In the genomic region with DNA sequence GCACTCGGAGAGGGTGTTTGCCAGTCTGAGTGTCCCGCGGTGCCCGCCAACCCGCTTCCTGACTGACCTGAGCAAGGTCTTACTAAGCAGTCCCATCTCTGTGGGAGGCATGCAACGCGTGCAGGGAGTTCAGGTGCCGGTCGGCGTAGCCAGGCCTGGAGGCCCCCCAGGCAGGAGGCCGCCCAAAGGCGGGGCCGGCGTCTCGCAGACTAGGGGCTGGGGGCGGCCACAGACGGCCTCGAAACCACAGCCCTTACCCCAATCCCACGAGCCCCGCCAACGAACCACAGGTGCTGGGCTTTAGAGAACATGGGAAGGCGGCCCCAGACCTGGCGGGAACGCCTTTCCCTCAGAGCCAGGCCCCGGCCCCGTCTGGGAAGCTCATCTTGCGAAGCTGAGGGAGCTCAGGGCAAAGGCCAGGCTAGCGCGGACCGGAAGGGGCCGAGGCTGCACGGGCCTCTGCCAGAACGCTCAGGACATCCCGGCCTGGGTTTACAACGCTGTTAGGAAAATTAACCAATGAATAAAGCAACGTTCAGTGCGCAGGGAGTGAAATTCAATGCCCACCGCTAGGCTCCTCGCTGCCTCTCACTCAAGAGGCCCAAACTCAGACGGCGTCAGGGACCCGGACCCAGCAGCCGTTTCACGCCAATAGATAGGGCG, we compare ENCODE assay signal across 7 cellular contexts.
A peak's percentile ranks its signal among the peaks of the same experiment; 100 is the strongest.
DNase-seq lines count a peak whose midpoint lies in the region; ATAC-seq and FAIRE-seq lines count a peak whose summit lies in the region.

No MANE protein-coding gene starts in this region.

- ATAC-seq in GM18909 (IDR thresholded peaks at IDR 0.05; ENCODE audit: poor library complexity, unreplicated experiment) (peak; percentile 32), HG02943 (IDR thresholded peaks at IDR 0.05; ENCODE audit: low read depth, unreplicated experiment) (peak; percentile 29)

- H3K27me3 ChIP-seq in iPS-20b (ENCODE audit: insufficient read depth, low read length): no peaks in the 10 kb centered on the region

- no peaks in the 10 kb centered on the region for H3K9me3 ChIP-seq in iPS-20b (ENCODE audit: insufficient read depth, low read depth, low read length)

- FAIRE-seq in RCC 7860 (lab: Jason Lieb, UNC): no peak

- H3K36me3 ChIP-seq in iPS-20b (ENCODE audit: insufficient read depth, low read depth, low read length): peaks cover 32% of the 10 kb centered on the region

- peak overlapping the region; percentile 78 for H3K4me3 ChIP-seq in iPS-20b (ENCODE audit: low read length)

- peak; percentile 85 for DNase-seq in RCC 7860 (ENCODE audit: low spot score)
- peak; percentile 75 for DNase-seq in stimulated activated CD4-positive, alpha-beta T cell treated with anti-CD3 and anti-CD28 coated beads, Interleukin-15, amount 100 ng/mL, for 24 hours
- DNase-seq in UCSD-AML1 (lab: John Stamatoyannopoulos, UW; ENCODE audit: unreplicated experiment): no peak

- peak overlapping the region; percentile 80; the same call in 1 of the 2 replicates for H3K9ac ChIP-seq in iPS-20b (ENCODE audit: low read depth, low read length)

- peak overlapping the region; percentile 95 for H3K27ac ChIP-seq in angular gyrus (ENCODE audit: low read depth, low read length)
- H3K27ac ChIP-seq in iPS-20b (ENCODE audit: low read length): peak overlapping the region; percentile 7

- H3K4me1 ChIP-seq in iPS-20b (ENCODE audit: insufficient read depth, low read length): peaks cover 10% of the 10 kb centered on the region; the same call in 1 of the 2 replicates
